ENCODE assay signal across 1 cellular context in the genomic region with DNA sequence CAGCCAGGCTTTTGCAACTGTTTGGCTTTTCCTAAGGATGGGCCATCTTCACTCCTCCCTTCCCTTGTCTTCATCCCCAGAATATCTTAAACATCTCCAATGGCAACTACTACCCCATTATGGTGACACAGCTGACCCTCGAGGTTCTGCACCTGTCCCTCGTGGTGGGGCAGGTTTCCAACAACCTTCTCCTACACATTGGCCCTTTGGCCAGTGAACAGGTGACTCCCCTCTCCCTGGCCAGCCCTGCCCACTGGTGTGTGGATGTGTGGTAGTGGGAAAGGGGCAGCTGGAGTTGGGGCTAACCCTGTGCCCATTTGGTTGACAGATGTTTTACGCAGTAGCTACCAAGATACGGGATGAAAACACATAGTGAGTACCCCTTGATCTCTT.
TF ChIP-seq lines count a peak whose summit lies in the region.

No MANE protein-coding gene starts in this region.

TF ChIP-seq in HepG2, 621 proteins besides CTCF, POLR2A, EP300 and RAD21 (continued from another document and continues in another):
- TF ChIP-seq, protein P1, sequence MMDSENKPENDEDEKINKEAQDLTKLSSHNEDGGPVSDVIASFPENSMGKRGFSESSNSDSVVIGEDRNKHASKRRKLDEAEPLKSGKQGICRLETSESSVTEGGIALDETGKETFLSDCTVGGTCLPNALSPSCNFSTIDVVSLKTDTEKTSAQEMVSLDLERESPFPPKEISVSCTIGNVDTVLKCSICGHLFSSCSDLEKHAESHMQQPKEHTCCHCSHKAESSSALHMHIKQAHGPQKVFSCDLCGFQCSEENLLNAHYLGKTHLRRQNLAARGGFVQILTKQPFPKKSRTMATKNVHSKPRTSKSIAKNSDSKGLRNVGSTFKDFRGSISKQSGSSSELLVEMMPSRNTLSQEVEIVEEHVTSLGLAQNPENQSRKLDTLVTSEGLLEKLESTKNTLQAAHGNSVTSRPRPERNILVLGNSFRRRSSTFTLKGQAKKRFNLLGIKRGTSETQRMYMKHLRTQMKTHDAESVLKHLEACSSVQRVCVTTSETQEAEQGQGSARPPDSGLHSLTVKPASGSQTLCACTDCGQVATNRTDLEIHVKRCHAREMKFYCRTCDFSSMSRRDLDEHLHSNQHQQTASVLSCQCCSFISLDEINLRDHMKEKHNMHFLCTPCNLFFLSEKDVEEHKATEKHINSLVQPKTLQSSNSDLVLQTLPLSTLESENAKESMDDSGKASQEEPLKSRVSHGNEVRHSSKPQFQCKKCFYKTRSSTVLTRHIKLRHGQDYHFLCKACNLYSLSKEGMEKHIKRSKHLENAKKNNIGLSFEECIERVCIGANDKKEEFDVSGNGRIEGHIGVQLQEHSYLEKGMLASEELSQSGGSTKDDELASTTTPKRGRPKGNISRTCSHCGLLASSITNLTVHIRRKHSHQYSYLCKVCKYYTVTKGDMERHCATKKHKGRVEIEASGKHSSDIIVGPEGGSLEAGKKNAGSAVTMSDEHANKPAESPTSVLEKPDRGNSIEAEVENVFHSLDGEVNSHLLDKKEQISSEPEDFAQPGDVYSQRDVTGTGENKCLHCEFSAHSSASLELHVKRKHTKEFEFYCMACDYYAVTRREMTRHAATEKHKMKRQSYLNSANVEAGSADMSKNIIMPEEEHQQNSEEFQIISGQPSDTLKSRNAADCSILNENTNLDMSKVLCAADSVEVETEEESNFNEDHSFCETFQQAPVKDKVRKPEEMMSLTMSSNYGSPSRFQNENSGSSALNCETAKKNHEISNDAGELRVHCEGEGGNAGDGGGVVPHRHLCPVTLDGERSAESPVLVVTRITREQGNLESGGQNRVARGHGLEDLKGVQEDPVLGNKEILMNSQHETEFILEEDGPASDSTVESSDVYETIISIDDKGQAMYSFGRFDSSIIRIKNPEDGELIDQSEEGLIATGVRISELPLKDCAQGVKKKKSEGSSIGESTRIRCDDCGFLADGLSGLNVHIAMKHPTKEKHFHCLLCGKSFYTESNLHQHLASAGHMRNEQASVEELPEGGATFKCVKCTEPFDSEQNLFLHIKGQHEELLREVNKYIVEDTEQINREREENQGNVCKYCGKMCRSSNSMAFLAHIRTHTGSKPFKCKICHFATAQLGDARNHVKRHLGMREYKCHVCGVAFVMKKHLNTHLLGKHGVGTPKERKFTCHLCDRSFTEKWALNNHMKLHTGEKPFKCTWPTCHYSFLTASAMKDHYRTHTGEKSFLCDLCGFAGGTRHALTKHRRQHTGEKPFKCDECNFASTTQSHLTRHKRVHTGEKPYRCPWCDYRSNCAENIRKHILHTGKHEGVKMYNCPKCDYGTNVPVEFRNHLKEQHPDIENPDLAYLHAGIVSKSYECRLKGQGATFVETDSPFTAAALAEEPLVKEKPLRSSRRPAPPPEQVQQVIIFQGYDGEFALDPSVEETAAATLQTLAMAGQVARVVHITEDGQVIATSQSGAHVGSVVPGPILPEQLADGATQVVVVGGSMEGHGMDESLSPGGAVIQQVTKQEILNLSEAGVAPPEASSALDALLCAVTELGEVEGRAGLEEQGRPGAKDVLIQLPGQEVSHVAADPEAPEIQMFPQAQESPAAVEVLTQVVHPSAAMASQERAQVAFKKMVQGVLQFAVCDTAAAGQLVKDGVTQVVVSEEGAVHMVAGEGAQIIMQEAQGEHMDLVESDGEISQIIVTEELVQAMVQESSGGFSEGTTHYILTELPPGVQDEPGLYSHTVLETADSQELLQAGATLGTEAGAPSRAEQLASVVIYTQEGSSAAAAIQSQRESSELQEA (CRISPR knock-in tag; IDR thresholded peaks at IDR 0.05; ENCODE audit: not compliant biosample characterization): no peak
- TF ChIP-seq, protein P2, sequence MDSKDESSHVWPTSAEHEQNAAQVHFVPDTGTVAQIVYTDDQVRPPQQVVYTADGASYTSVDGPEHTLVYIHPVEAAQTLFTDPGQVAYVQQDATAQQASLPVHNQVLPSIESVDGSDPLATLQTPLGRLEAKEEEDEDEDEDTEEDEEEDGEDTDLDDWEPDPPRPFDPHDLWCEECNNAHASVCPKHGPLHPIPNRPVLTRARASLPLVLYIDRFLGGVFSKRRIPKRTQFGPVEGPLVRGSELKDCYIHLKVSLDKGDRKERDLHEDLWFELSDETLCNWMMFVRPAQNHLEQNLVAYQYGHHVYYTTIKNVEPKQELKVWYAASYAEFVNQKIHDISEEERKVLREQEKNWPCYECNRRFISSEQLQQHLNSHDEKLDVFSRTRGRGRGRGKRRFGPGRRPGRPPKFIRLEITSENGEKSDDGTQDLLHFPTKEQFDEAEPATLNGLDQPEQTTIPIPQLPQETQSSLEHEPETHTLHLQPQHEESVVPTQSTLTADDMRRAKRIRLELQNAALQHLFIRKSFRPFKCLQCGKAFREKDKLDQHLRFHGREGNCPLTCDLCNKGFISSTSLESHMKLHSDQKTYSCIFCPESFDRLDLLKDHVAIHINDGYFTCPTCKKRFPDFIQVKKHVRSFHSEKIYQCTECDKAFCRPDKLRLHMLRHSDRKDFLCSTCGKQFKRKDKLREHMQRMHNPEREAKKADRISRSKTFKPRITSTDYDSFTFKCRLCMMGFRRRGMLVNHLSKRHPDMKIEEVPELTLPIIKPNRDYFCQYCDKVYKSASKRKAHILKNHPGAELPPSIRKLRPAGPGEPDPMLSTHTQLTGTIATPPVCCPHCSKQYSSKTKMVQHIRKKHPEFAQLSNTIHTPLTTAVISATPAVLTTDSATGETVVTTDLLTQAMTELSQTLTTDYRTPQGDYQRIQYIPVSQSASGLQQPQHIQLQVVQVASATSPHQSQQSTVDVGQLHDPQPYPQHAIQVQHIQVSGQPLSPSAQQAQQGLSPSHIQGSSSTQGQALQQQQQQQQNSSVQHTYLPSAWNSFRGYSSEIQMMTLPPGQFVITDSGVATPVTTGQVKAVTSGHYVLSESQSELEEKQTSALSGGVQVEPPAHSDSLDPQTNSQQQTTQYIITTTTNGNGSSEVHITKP (CRISPR knock-in tag; IDR thresholded peaks at IDR 0.05; ENCODE audit: low read depth): no peak
- TF ChIP-seq NFIB (CRISPR knock-in tag; IDR thresholded peaks at IDR 0.05; ENCODE audit: borderline replicate concordance) (no peak), ZNF598 (CRISPR knock-in tag; IDR thresholded peaks at IDR 0.05; ENCODE audit: borderline replicate concordance) (peak; percentile 76; the same call in 1 of the 2 replicates), KMT2A (CRISPR knock-in tag; IDR thresholded peaks at IDR 0.05) (no peak), SPEN (CRISPR knock-in tag; IDR thresholded peaks at IDR 0.05; ENCODE audit: low read depth) (0 out of 2 replicates have a peak, but pooled peaks have one; percentile 9), ARNT2 (CRISPR knock-in tag; IDR thresholded peaks at IDR 0.05; ENCODE audit: low read depth) (peak; percentile 34; the same call in 1 of the 2 replicates), MAFF (IDR thresholded peaks at IDR 0.05; ENCODE audit: low read depth, low read length) (no peak), ZNF10 (CRISPR knock-in tag; IDR thresholded peaks at IDR 0.05; ENCODE audit: borderline replicate concordance, low read depth) (no peak), PAX8 (CRISPR knock-in tag; IDR thresholded peaks at IDR 0.05; ENCODE audit: borderline replicate concordance) (peak; percentile 30; the same call in 1 of the 2 replicates), NFATC3 (CRISPR knock-in tag; IDR thresholded peaks at IDR 0.05) (no peak), DR1 (CRISPR knock-in tag; IDR thresholded peaks at IDR 0.05) (no peak; the same call in 1 of the 2 replicates), ZBTB42 (CRISPR knock-in tag; IDR thresholded peaks at IDR 0.05) (peak; percentile 36; the same call in 1 of the 2 replicates), ATF7-NPFF (CRISPR knock-in tag; IDR thresholded peaks at IDR 0.05; ENCODE audit: low read depth) (peak; percentile 82; the same call in 1 of the 2 replicates), ZNF138 (CRISPR knock-in tag; IDR thresholded peaks at IDR 0.05; ENCODE audit: low read depth) (no peak), ASH2L (IDR thresholded peaks at IDR 0.05; ENCODE audit: insufficient read length, low read depth, low read length) (no peak), ZNF317 (CRISPR knock-in tag; IDR thresholded peaks at IDR 0.05) (no peak), ELF3 (CRISPR knock-in tag; IDR thresholded peaks at IDR 0.05) (no peak), ZNF121 (CRISPR knock-in tag; IDR thresholded peaks at IDR 0.05) (no peak), ZNF577 (CRISPR knock-in tag; IDR thresholded peaks at IDR 0.05; ENCODE audit: borderline replicate concordance, low read depth) (no peak), ZNF550 (CRISPR knock-in tag; IDR thresholded peaks at IDR 0.05; ENCODE audit: borderline replicate concordance) (0 out of 2 replicates have a peak, but pooled peaks have one; percentile 64), ZNF790 (CRISPR knock-in tag; IDR thresholded peaks at IDR 0.05; ENCODE audit: borderline replicate concordance) (no peak)
- TF ChIP-seq, protein P3, sequence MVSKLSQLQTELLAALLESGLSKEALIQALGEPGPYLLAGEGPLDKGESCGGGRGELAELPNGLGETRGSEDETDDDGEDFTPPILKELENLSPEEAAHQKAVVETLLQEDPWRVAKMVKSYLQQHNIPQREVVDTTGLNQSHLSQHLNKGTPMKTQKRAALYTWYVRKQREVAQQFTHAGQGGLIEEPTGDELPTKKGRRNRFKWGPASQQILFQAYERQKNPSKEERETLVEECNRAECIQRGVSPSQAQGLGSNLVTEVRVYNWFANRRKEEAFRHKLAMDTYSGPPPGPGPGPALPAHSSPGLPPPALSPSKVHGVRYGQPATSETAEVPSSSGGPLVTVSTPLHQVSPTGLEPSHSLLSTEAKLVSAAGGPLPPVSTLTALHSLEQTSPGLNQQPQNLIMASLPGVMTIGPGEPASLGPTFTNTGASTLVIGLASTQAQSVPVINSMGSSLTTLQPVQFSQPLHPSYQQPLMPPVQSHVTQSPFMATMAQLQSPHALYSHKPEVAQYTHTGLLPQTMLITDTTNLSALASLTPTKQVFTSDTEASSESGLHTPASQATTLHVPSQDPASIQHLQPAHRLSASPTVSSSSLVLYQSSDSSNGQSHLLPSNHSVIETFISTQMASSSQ (IDR thresholded peaks at IDR 0.05; ENCODE audit: low read depth): no peak
- TF ChIP-seq, protein P3 (CRISPR knock-in tag; IDR thresholded peaks at IDR 0.05; ENCODE audit: borderline replicate concordance): no peak
- TF ChIP-seq, protein P4, sequence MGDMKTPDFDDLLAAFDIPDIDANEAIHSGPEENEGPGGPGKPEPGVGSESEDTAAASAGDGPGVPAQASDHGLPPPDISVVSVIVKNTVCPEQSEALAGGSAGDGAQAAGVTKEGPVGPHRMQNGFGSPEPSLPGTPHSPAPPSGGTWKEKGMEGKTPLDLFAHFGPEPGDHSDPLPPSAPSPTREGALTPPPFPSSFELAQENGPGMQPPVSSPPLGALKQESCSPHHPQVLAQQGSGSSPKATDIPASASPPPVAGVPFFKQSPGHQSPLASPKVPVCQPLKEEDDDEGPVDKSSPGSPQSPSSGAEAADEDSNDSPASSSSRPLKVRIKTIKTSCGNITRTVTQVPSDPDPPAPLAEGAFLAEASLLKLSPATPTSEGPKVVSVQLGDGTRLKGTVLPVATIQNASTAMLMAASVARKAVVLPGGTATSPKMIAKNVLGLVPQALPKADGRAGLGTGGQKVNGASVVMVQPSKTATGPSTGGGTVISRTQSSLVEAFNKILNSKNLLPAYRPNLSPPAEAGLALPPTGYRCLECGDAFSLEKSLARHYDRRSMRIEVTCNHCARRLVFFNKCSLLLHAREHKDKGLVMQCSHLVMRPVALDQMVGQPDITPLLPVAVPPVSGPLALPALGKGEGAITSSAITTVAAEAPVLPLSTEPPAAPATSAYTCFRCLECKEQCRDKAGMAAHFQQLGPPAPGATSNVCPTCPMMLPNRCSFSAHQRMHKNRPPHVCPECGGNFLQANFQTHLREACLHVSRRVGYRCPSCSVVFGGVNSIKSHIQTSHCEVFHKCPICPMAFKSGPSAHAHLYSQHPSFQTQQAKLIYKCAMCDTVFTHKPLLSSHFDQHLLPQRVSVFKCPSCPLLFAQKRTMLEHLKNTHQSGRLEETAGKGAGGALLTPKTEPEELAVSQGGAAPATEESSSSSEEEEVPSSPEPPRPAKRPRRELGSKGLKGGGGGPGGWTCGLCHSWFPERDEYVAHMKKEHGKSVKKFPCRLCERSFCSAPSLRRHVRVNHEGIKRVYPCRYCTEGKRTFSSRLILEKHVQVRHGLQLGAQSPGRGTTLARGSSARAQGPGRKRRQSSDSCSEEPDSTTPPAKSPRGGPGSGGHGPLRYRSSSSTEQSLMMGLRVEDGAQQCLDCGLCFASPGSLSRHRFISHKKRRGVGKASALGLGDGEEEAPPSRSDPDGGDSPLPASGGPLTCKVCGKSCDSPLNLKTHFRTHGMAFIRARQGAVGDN (CRISPR knock-in tag; IDR thresholded peaks at IDR 0.05): peak; percentile 85
- TF ChIP-seq, protein P5, sequence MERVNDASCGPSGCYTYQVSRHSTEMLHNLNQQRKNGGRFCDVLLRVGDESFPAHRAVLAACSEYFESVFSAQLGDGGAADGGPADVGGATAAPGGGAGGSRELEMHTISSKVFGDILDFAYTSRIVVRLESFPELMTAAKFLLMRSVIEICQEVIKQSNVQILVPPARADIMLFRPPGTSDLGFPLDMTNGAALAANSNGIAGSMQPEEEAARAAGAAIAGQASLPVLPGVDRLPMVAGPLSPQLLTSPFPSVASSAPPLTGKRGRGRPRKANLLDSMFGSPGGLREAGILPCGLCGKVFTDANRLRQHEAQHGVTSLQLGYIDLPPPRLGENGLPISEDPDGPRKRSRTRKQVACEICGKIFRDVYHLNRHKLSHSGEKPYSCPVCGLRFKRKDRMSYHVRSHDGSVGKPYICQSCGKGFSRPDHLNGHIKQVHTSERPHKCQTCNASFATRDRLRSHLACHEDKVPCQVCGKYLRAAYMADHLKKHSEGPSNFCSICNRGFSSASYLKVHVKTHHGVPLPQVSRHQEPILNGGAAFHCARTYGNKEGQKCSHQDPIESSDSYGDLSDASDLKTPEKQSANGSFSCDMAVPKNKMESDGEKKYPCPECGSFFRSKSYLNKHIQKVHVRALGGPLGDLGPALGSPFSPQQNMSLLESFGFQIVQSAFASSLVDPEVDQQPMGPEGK (CRISPR knock-in tag; IDR thresholded peaks at IDR 0.05): no peak
- TF ChIP-seq, protein P6, sequence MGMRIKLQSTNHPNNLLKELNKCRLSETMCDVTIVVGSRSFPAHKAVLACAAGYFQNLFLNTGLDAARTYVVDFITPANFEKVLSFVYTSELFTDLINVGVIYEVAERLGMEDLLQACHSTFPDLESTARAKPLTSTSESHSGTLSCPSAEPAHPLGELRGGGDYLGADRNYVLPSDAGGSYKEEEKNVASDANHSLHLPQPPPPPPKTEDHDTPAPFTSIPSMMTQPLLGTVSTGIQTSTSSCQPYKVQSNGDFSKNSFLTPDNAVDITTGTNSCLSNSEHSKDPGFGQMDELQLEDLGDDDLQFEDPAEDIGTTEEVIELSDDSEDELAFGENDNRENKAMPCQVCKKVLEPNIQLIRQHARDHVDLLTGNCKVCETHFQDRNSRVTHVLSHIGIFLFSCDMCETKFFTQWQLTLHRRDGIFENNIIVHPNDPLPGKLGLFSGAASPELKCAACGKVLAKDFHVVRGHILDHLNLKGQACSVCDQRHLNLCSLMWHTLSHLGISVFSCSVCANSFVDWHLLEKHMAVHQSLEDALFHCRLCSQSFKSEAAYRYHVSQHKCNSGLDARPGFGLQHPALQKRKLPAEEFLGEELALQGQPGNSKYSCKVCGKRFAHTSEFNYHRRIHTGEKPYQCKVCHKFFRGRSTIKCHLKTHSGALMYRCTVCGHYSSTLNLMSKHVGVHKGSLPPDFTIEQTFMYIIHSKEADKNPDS (CRISPR knock-in tag; IDR thresholded peaks at IDR 0.05): no peak
